Comparison of ENCODE assay signal across 27 cellular contexts in the genomic region with DNA sequence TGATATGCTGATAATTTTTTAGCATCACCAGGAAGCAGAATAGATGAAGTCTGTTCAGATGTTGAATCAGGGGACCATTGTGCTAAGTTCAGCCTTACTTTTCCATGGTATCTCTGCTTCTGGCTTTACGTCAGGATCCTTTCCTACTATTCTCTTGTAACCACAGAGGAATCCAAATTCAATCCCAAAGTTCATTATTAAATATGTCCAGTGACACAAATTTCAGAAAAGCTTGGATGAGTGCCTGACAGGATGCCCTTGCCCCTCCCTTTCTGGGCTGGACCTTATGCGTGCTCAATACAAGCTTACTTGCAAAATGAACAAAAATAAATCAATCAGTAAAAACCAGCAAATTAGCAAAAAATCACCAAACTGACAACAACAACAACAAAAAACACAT. TPM values are rescaled to one million over a fixed set of nuclear protein-coding genes. Genes with fewer than 3 reads are reported as not detected.
"Had no signal": no experiment of that assay in that cellular context is flagged by ENCODE, and none has a peak within 500 bp of the region (broad histone marks: within the 10 kb centered on the region; RNA-seq: fewer than 3 reads in every experiment).

No MANE protein-coding gene starts in this region.

- H3K9me3 Mint-ChIP-seq: natural killer cell treated with Interleukin-12 subunit alpha and Interleukin-12 subunit beta and Interleukin-15 and Interleukin-18, amount 100 ng/mL, for 72 hours; nephron progenitor cell; neural crest cell; stimulated activated effector memory CD8-positive, alpha-beta T cell treated with anti-CD3 and anti-CD28 coated beads, Interleukin-12 subunit alpha, Interleukin-12 subunit beta, amount 100 ng/mL, for 72 hours; stimulated activated naive B cell treated with anti-CD40 and anti-IgM and Interleukin-4, amounts not matched to agents 10 μg/mL and 1 μg/mL and 100 μg/mL, for 72 hours; stimulated activated naive CD8-positive, alpha-beta T cell treated with anti-CD3 and anti-CD28 coated beads, Interleukin-15, Interleukin-2, amounts not matched to agents 100 ng/mL and 50 ng/mL, for 24 hours had no signal

- H3K27ac ChIP-seq: ovary, parathyroid adenoma, psoas muscle, right lobe of liver, sigmoid colon, stomach, thoracic aorta, thyroid gland, tibial nerve, upper lobe of left lung, vagina had no signal

- ATAC-seq: natural killer cell treated with Interleukin-12 subunit alpha and Interleukin-12 subunit beta and Interleukin-15 and Interleukin-18, amount 100 ng/mL, for 72 hours; psoas muscle; right cardiac atrium; right lobe of liver; stimulated activated effector memory CD8-positive, alpha-beta T cell treated with anti-CD3 and anti-CD28 coated beads, Interleukin-12 subunit alpha, Interleukin-12 subunit beta, amount 100 ng/mL, for 72 hours; stimulated activated naive B cell treated with anti-CD40 and anti-IgM and Interleukin-4, amounts not matched to agents 10 μg/mL and 1 μg/mL and 100 μg/mL, for 72 hours had no signal

- H3K79me2 ChIP-seq: parathyroid adenoma had no signal

- H3K9me3 ChIP-seq: ovary, psoas muscle, right lobe of liver, sigmoid colon, stomach, thoracic aorta, thyroid gland, tibial nerve, upper lobe of left lung, vagina had no signal

- H3K27me3 Mint-ChIP-seq: natural killer cell treated with Interleukin-12 subunit alpha and Interleukin-12 subunit beta and Interleukin-15 and Interleukin-18, amount 100 ng/mL, for 72 hours; progenitor cell of endocrine pancreas; stimulated activated naive CD8-positive, alpha-beta T cell treated with anti-CD3 and anti-CD28 coated beads, Interleukin-15, Interleukin-2, amounts not matched to agents 100 ng/mL and 50 ng/mL, for 24 hours had no signal

- H3K4me3 ChIP-seq: ovary, psoas muscle, right lobe of liver, sigmoid colon, stomach, thoracic aorta, thyroid gland, tibial nerve, upper lobe of left lung, vagina had no signal

- H3K27me3 ChIP-seq: ovary, right lobe of liver, sigmoid colon, stomach, thyroid gland, tibial nerve, upper lobe of left lung, vagina had no signal

- H3K4me1 Mint-ChIP-seq: neural crest cell; stimulated activated effector memory CD8-positive, alpha-beta T cell treated with anti-CD3 and anti-CD28 coated beads, Interleukin-12 subunit alpha, Interleukin-12 subunit beta, amount 100 ng/mL, for 72 hours; stimulated activated naive B cell treated with anti-CD40 and anti-IgM and Interleukin-4, amounts not matched to agents 10 μg/mL and 1 μg/mL and 100 μg/mL, for 72 hours had no signal

- H3K36me3 ChIP-seq: ovary, right lobe of liver, sigmoid colon, stomach, thoracic aorta, thyroid gland, tibial nerve, upper lobe of left lung, vagina had no signal

- DNase-seq: nephron progenitor cell; occipital lobe; ovary; psoas muscle; right cardiac atrium; right lobe of liver; sigmoid colon; small intestine; stimulated activated CD4-positive, alpha-beta T cell treated with anti-CD3 and anti-CD28 coated beads, Interleukin-15, amount 100 ng/mL, for 24 hours; stimulated activated CD4-positive, alpha-beta T cell treated with anti-CD3 and anti-CD28 coated beads, Interleukin-2, amount 100 ng/mL, for 24 hours; stimulated activated CD4-positive, alpha-beta T cell treated with anti-CD3 and anti-CD28 coated beads, Interleukin-2, amount 100 ng/mL, for 48 hours; stimulated activated CD4-positive, alpha-beta T cell treated with anti-CD3 and anti-CD28 coated beads, Interleukin-4, amount 100 ng/mL, for 24 hours; stimulated activated naive B cell treated with anti-CD40 and anti-IgM and Interleukin-4, amounts not matched to agents 10 μg/mL and 1 μg/mL and 100 μg/mL, for 72 hours; stimulated activated naive CD4-positive, alpha-beta T cell treated with Interleukin-2 at 50 U/mL for 16 hours; stomach; thyroid gland; trophoblast cell; upper lobe of left lung had no signal

- H3K4me3 Mint-ChIP-seq: natural killer cell treated with Interleukin-12 subunit alpha and Interleukin-12 subunit beta and Interleukin-15 and Interleukin-18, amount 100 ng/mL, for 72 hours; nephron progenitor cell; neural crest cell; stimulated activated effector memory CD8-positive, alpha-beta T cell treated with anti-CD3 and anti-CD28 coated beads, Interleukin-12 subunit alpha, Interleukin-12 subunit beta, amount 100 ng/mL, for 72 hours; stimulated activated naive B cell treated with anti-CD40 and anti-IgM and Interleukin-4, amounts not matched to agents 10 μg/mL and 1 μg/mL and 100 μg/mL, for 72 hours; stimulated activated naive CD8-positive, alpha-beta T cell treated with anti-CD3 and anti-CD28 coated beads, Interleukin-15, Interleukin-2, amounts not matched to agents 100 ng/mL and 50 ng/mL, for 24 hours had no signal

- H3K36me3 Mint-ChIP-seq: natural killer cell treated with Interleukin-12 subunit alpha and Interleukin-12 subunit beta and Interleukin-15 and Interleukin-18, amount 100 ng/mL, for 72 hours; stimulated activated effector memory CD8-positive, alpha-beta T cell treated with anti-CD3 and anti-CD28 coated beads, Interleukin-12 subunit alpha, Interleukin-12 subunit beta, amount 100 ng/mL, for 72 hours; stimulated activated naive B cell treated with anti-CD40 and anti-IgM and Interleukin-4, amounts not matched to agents 10 μg/mL and 1 μg/mL and 100 μg/mL, for 72 hours had no signal

- H3K9ac ChIP-seq: parathyroid adenoma had no signal

- H3K27ac Mint-ChIP-seq: natural killer cell treated with Interleukin-12 subunit alpha and Interleukin-12 subunit beta and Interleukin-15 and Interleukin-18, amount 100 ng/mL, for 72 hours; nephron progenitor cell; progenitor cell of endocrine pancreas; stimulated activated effector memory CD8-positive, alpha-beta T cell treated with anti-CD3 and anti-CD28 coated beads, Interleukin-12 subunit alpha, Interleukin-12 subunit beta, amount 100 ng/mL, for 72 hours; stimulated activated naive B cell treated with anti-CD40 and anti-IgM and Interleukin-4, amounts not matched to agents 10 μg/mL and 1 μg/mL and 100 μg/mL, for 72 hours; stimulated activated naive CD8-positive, alpha-beta T cell treated with anti-CD3 and anti-CD28 coated beads, Interleukin-15, Interleukin-2, amounts not matched to agents 100 ng/mL and 50 ng/mL, for 24 hours had no signal

- H2AFZ ChIP-seq: parathyroid adenoma had no signal

- H3K4me1 ChIP-seq: parathyroid adenoma, psoas muscle, right lobe of liver, sigmoid colon, stomach, thyroid gland, tibial nerve, upper lobe of left lung, vagina had no signal

RNA-seq across cellular contexts. Expression of a gene that starts 37.6 kb away (rescaled TPM):
- total RNA-seq: thyroid gland had no signal
